Comparison of ENCODE assay signal across 9 cellular contexts in the genomic region with DNA sequence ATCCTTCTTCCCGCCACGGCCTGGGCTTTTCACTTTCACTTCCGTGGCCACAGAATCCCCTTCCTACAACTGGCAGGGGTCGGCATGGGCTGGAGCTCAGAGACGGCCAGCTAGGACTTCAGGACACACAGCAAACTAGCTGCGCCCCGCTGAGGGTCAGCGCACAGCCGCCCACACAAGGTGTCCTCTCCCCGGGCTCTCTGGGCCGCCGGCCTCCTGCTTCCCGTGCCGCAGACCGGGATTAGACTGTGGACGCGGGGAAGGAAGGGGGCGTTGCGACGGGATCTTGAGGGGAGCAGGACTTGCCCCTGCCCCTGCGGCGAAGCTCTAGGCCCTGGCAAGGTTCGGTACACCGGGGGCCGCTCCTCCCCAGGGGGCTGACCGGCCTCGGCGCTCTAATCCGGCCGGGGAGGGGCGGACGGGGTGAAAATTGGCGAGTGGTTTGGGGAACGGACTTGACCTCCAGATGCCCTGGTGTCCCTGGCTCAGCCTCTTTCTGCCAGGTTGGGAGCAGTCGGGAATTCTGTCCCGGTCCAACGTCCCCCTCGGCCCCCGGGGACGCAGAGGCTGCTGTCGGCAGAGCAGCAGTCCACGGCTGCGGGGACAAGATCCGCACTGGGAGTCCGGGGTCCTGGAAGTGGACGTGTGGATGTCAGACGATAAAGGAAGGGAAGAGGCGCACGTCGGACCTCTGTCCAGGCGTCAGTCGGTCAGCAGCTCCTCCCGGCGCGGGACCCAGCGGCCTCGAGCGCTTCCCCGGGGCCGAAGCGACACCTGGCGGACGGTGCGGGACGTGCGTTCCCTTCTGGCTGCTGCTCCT. TPM values are rescaled to one million over a fixed set of nuclear protein-coding genes. Genes with fewer than 3 reads are reported as not detected.
A peak's percentile ranks its signal among the peaks of the same experiment; 100 is the strongest.
DNase-seq lines count a peak whose midpoint lies in the region; ATAC-seq and TF ChIP-seq lines count a peak whose summit lies in the region.
"Had no signal": no experiment of that assay in that cellular context is flagged by ENCODE, and none has a peak within 500 bp of the region (broad histone marks: within the 10 kb centered on the region; RNA-seq: fewer than 3 reads in every experiment).

No MANE protein-coding gene starts in this region.

- no peak overlapping the region for H3K27ac ChIP-seq in lung (ENCODE audit: low read depth in 1 of 2, low read length in 1 of 2)

- no peak overlapping the region for H3K27ac Mint-ChIP-seq in activated CD8-positive, alpha-beta T cell treated with anti-CD3 and anti-CD28 coated beads, Interleukin-2, amount 10 ng/mL, durations not matched to agents 7 days and 5 days

- ATAC-seq in activated CD8-positive, alpha-beta T cell treated with anti-CD3 and anti-CD28 coated beads, Interleukin-2, amount 10 ng/mL, durations not matched to agents 7 days and 5 days: peak; percentile 86
- ATAC-seq in lung (ENCODE audit: insufficient read depth, low FRiP score) (peak; percentile 89), GM19351 (IDR thresholded peaks at IDR 0.05; ENCODE audit: unreplicated experiment) (no peak)

- H3K27me3 Mint-ChIP-seq in activated CD8-positive, alpha-beta T cell treated with anti-CD3 and anti-CD28 coated beads, Interleukin-2, amount 10 ng/mL, durations not matched to agents 7 days and 5 days (ENCODE audit: low read depth): peaks cover 74% of the 10 kb centered on the region

- H3K4me3 ChIP-seq in lung: no peak overlapping the region

- 5 to 6% methylated on average over 60 to 66 of the region's 66 CpGs for WGBS in lung, 2 donors

- peaks cover 25% of the 10 kb centered on the region for H3K4me1 Mint-ChIP-seq in activated CD8-positive, alpha-beta T cell treated with anti-CD3 and anti-CD28 coated beads, Interleukin-2, amount 10 ng/mL, durations not matched to agents 7 days and 5 days (ENCODE audit: low read depth)

- POLR2A ChIA-PET in HEK293T (lab: Yijun Ruan, JAX): no interaction called here
- POLR2A ChIA-PET in activated CD8-positive, alpha-beta T cell treated with anti-CD3 and anti-CD28 coated beads, Interleukin-2, amount 10 ng/mL, durations not matched to agents 7 days and 5 days (lab: Charles Lee): no interaction called here

- H3K4me3 Mint-ChIP-seq in activated CD8-positive, alpha-beta T cell treated with anti-CD3 and anti-CD28 coated beads, Interleukin-2, amount 10 ng/mL, durations not matched to agents 7 days and 5 days: peak overlapping the region; percentile 39

- H3K9me3 ChIP-seq in lung (ENCODE audit: control insufficient read depth in 2 of 2, insufficient read depth in 1 of 2, low read length in 1 of 2): peaks cover 0 to 2% of the 10 kb centered on the region in 2 donors

- no peaks in the 10 kb centered on the region for H3K36me3 Mint-ChIP-seq in activated CD8-positive, alpha-beta T cell treated with anti-CD3 and anti-CD28 coated beads, Interleukin-2, amount 10 ng/mL, durations not matched to agents 7 days and 5 days (ENCODE audit: low read depth)

- H3K36me3 ChIP-seq in lung (ENCODE audit: control insufficient read depth in 2 of 2, insufficient read depth in 2 of 2, low read length in 2 of 2): no peaks in the 10 kb centered on the region

- CTCF ChIA-PET in HEK293T (lab: Yijun Ruan, JAX): interaction anchor here (0.6 to 2.7 kb wide), 17 partner anchors 8 to 187 kb away, joined by 3 to 31 read pairs (median 4); a partner anchor contains a TSS
- CTCF ChIA-PET in activated CD8-positive, alpha-beta T cell treated with anti-CD3 and anti-CD28 coated beads, Interleukin-2, amount 10 ng/mL, durations not matched to agents 7 days and 5 days (lab: Charles Lee): interaction anchor here (0.7 to 2.9 kb wide), 23 partner anchors 9 to 202 kb away, joined by 3 to 32 read pairs (median 4); a partner anchor contains a TSS

- DNase-seq in DMS 273 (lab: John Stamatoyannopoulos, UW; ENCODE audit: unreplicated experiment) (peak; percentile 87), HEK293T (ENCODE audit: extremely low spot score) (peak; percentile 92), NCI-H345 (lab: John Stamatoyannopoulos, UW) (peak; percentile 81), ecto neural progenitor cell (ENCODE audit: low spot score) (peak; percentile 95), lung (ENCODE audit: low spot score) (peak; percentile 86)
- DNase-seq in activated CD8-positive, alpha-beta T cell treated with anti-CD3 and anti-CD28 coated beads, Interleukin-2, amount 10 ng/mL, durations not matched to agents 7 days and 5 days: peak; percentile 82
- DNase-seq in stimulated activated CD4-positive, alpha-beta T cell treated with anti-CD3 and anti-CD28 coated beads, TNF-alpha, amount 100 ng/mL, for 1 hour (ENCODE audit: low read depth in 3 of 3, low spot score in 1 of 3): peak; percentile 49 to 79 (median 51)

- peak; percentile 90 for TF ChIP-seq CTCF in lung (IDR thresholded peaks at IDR 0.05; ENCODE audit: control extremely low read depth, extremely low read depth)

- no peaks in the 10 kb centered on the region for H3K27me3 ChIP-seq in lung (ENCODE audit: control insufficient read depth, insufficient read depth)

- H3K4me1 ChIP-seq in lung (ENCODE audit: control insufficient read depth in 2 of 2, insufficient read depth in 2 of 2, low read length in 2 of 2): peaks cover 0 to 19% of the 10 kb centered on the region in 2 donors

- no peaks in the 10 kb centered on the region for H3K9me3 Mint-ChIP-seq in activated CD8-positive, alpha-beta T cell treated with anti-CD3 and anti-CD28 coated beads, Interleukin-2, amount 10 ng/mL, durations not matched to agents 7 days and 5 days (ENCODE audit: insufficient read depth)

TF ChIP-seq in HEK293T, 16 proteins besides CTCF, POLR2A, EP300 and RAD21:
- TF ChIP-seq NFRKB (IDR thresholded peaks at IDR 0.05): no peak
- TF ChIP-seq, protein P1, sequence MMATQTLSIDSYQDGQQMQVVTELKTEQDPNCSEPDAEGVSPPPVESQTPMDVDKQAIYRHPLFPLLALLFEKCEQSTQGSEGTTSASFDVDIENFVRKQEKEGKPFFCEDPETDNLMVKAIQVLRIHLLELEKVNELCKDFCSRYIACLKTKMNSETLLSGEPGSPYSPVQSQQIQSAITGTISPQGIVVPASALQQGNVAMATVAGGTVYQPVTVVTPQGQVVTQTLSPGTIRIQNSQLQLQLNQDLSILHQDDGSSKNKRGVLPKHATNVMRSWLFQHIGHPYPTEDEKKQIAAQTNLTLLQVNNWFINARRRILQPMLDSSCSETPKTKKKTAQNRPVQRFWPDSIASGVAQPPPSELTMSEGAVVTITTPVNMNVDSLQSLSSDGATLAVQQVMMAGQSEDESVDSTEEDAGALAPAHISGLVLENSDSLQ (IDR thresholded peaks at IDR 0.05): no peak
- TF ChIP-seq LEF1 (IDR thresholded peaks at IDR 0.05; ENCODE audit: borderline replicate concordance): no peak
- TF ChIP-seq ARNT (IDR thresholded peaks at IDR 0.05): no peak
- no peak for TF ChIP-seq SUZ12 (IDR thresholded peaks at IDR 0.05)
- TF ChIP-seq ZNF384 (IDR thresholded peaks at IDR 0.05): no peak
- TF ChIP-seq TARDBP (IDR thresholded peaks at IDR 0.05): no peak
- no peak for TF ChIP-seq HDGF (IDR thresholded peaks at IDR 0.05; ENCODE audit: borderline replicate concordance)
- no peak for TF ChIP-seq L3MBTL2 (conservative IDR thresholded peaks at IDR 0.05)
- no peak; the same call in 1 of the 2 replicates for TF ChIP-seq FOXM1 (IDR thresholded peaks at IDR 0.05; ENCODE audit: borderline replicate concordance)
- TF ChIP-seq BHLHE40 (IDR thresholded peaks at IDR 0.05; ENCODE audit: borderline replicate concordance): no peak

RNA-seq across cellular contexts. Expression of a gene that starts 1.8 kb away (rescaled TPM):
- not detected for total RNA-seq in activated CD8-positive, alpha-beta T cell treated with anti-CD3 and anti-CD28 coated beads, Interleukin-2, amount 10 ng/mL, durations not matched to agents 7 days and 5 days
- 1 to 10 TPM; 1.8 to 3.3 TPM for total RNA-seq in lung
- polyA plus RNA-seq in lung: under 1 TPM; 0.42 to 0.89 TPM
- total RNA-seq: glomerular endothelial cell had no signal

RNA-seq across cellular contexts. Expression of a gene that starts 20.6 kb away (rescaled TPM):
- 10 to 100 TPM; 23.2 to 26.4 TPM for total RNA-seq in activated CD8-positive, alpha-beta T cell treated with anti-CD3 and anti-CD28 coated beads, Interleukin-2, amount 10 ng/mL, durations not matched to agents 7 days and 5 days
- total RNA-seq in lung: 10 to 100 TPM; 17.0 to 21.9 TPM
- 10 to 100 TPM; 29.6 to 32.6 TPM for polyA plus RNA-seq in lung

RNA-seq across cellular contexts. Expression of a gene that starts 29.0 kb away (rescaled TPM):
- 100 to 1,000 TPM; 134 to 140 TPM for total RNA-seq in activated CD8-positive, alpha-beta T cell treated with anti-CD3 and anti-CD28 coated beads, Interleukin-2, amount 10 ng/mL, durations not matched to agents 7 days and 5 days
- total RNA-seq in lung: 10 to 100 TPM; 39.8 to 86.3 TPM
- polyA plus RNA-seq in lung: 10 to 100 TPM; 66.0 to 74.6 TPM

RNA-seq across cellular contexts. Expression of a gene that starts 37.6 kb away (rescaled TPM):
- total RNA-seq in activated CD8-positive, alpha-beta T cell treated with anti-CD3 and anti-CD28 coated beads, Interleukin-2, amount 10 ng/mL, durations not matched to agents 7 days and 5 days: under 1 TPM in 1 of 2 experiments, not detected in 1; 0.34 TPM
- not detected for total RNA-seq in lung
- polyA plus RNA-seq in lung: not detected

RNA-seq across cellular contexts. Expression of a gene that starts 46.3 kb away (rescaled TPM):
- total RNA-seq in activated CD8-positive, alpha-beta T cell treated with anti-CD3 and anti-CD28 coated beads, Interleukin-2, amount 10 ng/mL, durations not matched to agents 7 days and 5 days: 10 to 100 TPM; 66.7 to 66.9 TPM
- 10 to 100 TPM; 26.0 to 64.1 TPM for total RNA-seq in lung
- 10 to 100 TPM; 62.5 to 72.0 TPM for polyA plus RNA-seq in lung
